In genomic region chr18:79890638-79891037, GRCh38 we compare ENCODE assay signal across 19 cellular contexts.
"Had no signal": no experiment of that assay in that cellular context is flagged by ENCODE, and none has a peak within 500 bp of the region (broad histone marks: within the 10 kb centered on the region; RNA-seq: fewer than 3 reads in every experiment).

No MANE protein-coding gene starts in this region.

- H3K4me3 Mint-ChIP-seq: dendritic cell treated with granulocyte-macrophage colony-stimulating factor and Interleukin-4, amounts not matched to agents 40 ng/mL and 50 ng/mL, for 4 days; effector memory CD8-positive, alpha-beta T cell; memory B cell; T-helper 17 cell had no signal

- H3K27ac ChIP-seq: foreskin keratinocyte, left ventricle myocardium inferior, pancreas, sigmoid colon, spleen, stomach, testis, upper lobe of right lung had no signal

- H3K36me3 ChIP-seq: left ventricle myocardium inferior, pancreas, sigmoid colon, spleen, stomach, upper lobe of right lung had no signal

- ATAC-seq: effector memory CD8-positive, alpha-beta T cell; foreskin keratinocyte; mucosa of descending colon; naive thymus-derived CD4-positive, alpha-beta T cell; pancreas; SK-N-SH treated with all-trans-retinoic acid at 6 μM for 48 hours; T-helper 17 cell; upper lobe of right lung had no signal

- H3K4me3 ChIP-seq: left ventricle myocardium inferior, mucosa of descending colon, pancreas, sigmoid colon, spleen, stomach, testis, upper lobe of right lung had no signal

- DNase-seq: activated gamma-delta T cell; effector memory CD8-positive, alpha-beta T cell; foreskin keratinocyte; glutamatergic neuron; left ventricle myocardium inferior; mucosa of descending colon; pancreas; SHP77 treated with DMSO at 0.1 percent for 48 hours; stimulated activated CD4-positive, alpha-beta T cell treated with anti-CD3 and anti-CD28 coated beads, Interleukin-2, amount 100 ng/mL, for 48 hours; stomach; T-helper 17 cell had no signal

- H3K4me1 ChIP-seq: foreskin keratinocyte, left ventricle myocardium inferior, pancreas, sigmoid colon, spleen, stomach, testis, upper lobe of right lung had no signal

- H3K27ac Mint-ChIP-seq: dendritic cell treated with granulocyte-macrophage colony-stimulating factor and Interleukin-4, amounts not matched to agents 40 ng/mL and 50 ng/mL, for 4 days; effector memory CD8-positive, alpha-beta T cell; memory B cell; T-helper 17 cell had no signal

- H3K9me3 ChIP-seq: pancreas, testis had no signal

- H3K4me1 Mint-ChIP-seq: memory B cell, T-helper 17 cell had no signal

- H3K27me3 ChIP-seq: foreskin keratinocyte, pancreas, sigmoid colon, spleen, stomach, testis, upper lobe of right lung had no signal

- H3K27me3 Mint-ChIP-seq: dendritic cell treated with granulocyte-macrophage colony-stimulating factor and Interleukin-4, amounts not matched to agents 40 ng/mL and 50 ng/mL, for 4 days; effector memory CD8-positive, alpha-beta T cell; memory B cell; naive thymus-derived CD4-positive, alpha-beta T cell; T-helper 17 cell had no signal
